In the genomic region with DNA sequence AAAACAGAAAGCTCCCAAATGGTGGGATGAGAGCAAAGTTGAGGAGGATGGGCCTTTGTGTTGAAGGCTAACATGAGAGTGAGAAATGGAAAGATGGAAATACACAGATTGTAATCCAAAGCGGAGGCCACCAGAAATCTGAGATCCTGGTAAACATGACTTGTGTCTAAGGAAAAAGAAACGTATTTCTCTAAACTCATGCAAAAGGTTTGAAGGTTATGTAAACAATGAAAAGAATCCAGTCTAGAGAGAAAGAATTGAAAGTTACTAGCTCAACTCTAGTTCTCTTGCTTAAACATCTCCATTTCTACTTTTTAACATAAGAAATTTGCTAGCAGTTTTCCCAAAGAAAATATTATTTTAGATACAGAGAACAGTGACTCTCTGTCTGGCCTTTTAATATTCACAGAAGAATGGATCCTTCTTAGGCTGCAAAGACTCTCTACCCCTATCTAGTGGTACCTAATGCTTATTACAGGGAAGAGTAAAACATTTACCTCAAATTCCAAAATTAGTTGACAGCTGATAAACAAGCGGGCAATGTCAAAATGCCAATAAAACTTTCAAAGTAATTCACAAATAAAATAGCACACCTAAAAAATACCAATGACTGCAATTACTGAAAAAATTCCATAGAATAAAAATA, we compare ENCODE assay signal across 1 cellular context.
TF ChIP-seq lines count a peak whose summit lies in the region.

No MANE protein-coding gene starts in this region.

TF ChIP-seq in HepG2, 621 proteins besides CTCF, POLR2A, EP300 and RAD21 (continued from another document and continues in another):
- no peak for TF ChIP-seq SSRP1 (CRISPR knock-in tag; IDR thresholded peaks at IDR 0.05)
- no peak for TF ChIP-seq ZNF580 (CRISPR knock-in tag; IDR thresholded peaks at IDR 0.05; ENCODE audit: borderline replicate concordance, low read depth)
- no peak for TF ChIP-seq HOXA7 (CRISPR knock-in tag; IDR thresholded peaks at IDR 0.05)
- no peak for TF ChIP-seq ZNF546 (CRISPR knock-in tag; conservative IDR thresholded peaks at IDR 0.05)
- TF ChIP-seq SOX5 (CRISPR knock-in tag; IDR thresholded peaks at IDR 0.05; ENCODE audit: borderline replicate concordance): peak; percentile 76
- TF ChIP-seq MTF2 (CRISPR knock-in tag; IDR thresholded peaks at IDR 0.05; ENCODE audit: borderline replicate concordance): no peak
- no peak for TF ChIP-seq HNRNPH1 (optimal IDR thresholded peaks at IDR 0.05; ENCODE audit: low read depth, low read length)
- TF ChIP-seq, protein P1, sequence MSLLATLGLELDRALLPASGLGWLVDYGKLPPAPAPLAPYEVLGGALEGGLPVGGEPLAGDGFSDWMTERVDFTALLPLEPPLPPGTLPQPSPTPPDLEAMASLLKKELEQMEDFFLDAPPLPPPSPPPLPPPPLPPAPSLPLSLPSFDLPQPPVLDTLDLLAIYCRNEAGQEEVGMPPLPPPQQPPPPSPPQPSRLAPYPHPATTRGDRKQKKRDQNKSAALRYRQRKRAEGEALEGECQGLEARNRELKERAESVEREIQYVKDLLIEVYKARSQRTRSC (CRISPR knock-in tag; IDR thresholded peaks at IDR 0.05; ENCODE audit: low read depth): no peak
- TF ChIP-seq, protein P2, sequence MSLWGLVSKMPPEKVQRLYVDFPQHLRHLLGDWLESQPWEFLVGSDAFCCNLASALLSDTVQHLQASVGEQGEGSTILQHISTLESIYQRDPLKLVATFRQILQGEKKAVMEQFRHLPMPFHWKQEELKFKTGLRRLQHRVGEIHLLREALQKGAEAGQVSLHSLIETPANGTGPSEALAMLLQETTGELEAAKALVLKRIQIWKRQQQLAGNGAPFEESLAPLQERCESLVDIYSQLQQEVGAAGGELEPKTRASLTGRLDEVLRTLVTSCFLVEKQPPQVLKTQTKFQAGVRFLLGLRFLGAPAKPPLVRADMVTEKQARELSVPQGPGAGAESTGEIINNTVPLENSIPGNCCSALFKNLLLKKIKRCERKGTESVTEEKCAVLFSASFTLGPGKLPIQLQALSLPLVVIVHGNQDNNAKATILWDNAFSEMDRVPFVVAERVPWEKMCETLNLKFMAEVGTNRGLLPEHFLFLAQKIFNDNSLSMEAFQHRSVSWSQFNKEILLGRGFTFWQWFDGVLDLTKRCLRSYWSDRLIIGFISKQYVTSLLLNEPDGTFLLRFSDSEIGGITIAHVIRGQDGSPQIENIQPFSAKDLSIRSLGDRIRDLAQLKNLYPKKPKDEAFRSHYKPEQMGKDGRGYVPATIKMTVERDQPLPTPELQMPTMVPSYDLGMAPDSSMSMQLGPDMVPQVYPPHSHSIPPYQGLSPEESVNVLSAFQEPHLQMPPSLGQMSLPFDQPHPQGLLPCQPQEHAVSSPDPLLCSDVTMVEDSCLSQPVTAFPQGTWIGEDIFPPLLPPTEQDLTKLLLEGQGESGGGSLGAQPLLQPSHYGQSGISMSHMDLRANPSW (CRISPR knock-in tag; IDR thresholded peaks at IDR 0.05; ENCODE audit: borderline replicate concordance): no peak
- TF ChIP-seq, protein P3, sequence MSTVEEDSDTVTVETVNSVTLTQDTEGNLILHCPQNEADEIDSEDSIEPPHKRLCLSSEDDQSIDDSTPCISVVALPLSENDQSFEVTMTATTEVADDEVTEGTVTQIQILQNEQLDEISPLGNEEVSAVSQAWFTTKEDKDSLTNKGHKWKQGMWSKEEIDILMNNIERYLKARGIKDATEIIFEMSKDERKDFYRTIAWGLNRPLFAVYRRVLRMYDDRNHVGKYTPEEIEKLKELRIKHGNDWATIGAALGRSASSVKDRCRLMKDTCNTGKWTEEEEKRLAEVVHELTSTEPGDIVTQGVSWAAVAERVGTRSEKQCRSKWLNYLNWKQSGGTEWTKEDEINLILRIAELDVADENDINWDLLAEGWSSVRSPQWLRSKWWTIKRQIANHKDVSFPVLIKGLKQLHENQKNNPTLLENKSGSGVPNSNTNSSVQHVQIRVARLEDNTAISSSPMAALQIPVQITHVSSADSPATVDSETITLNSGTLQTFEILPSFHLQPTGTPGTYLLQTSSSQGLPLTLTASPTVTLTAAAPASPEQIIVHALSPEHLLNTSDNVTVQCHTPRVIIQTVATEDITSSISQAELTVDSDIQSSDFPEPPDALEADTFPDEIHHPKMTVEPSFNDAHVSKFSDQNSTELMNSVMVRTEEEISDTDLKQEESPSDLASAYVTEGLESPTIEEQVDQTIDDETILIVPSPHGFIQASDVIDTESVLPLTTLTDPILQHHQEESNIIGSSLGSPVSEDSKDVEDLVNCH (CRISPR knock-in tag; IDR thresholded peaks at IDR 0.05): no peak
- TF ChIP-seq HBP1 (CRISPR knock-in tag; IDR thresholded peaks at IDR 0.05; ENCODE audit: low read depth): no peak
- TF ChIP-seq ZNF773 (CRISPR knock-in tag; IDR thresholded peaks at IDR 0.05; ENCODE audit: borderline replicate concordance): no peak
- no peak for TF ChIP-seq MAFK (conservative IDR thresholded peaks at IDR 0.05 in 1 of 2, IDR thresholded peaks at IDR 0.05 in 1 of 2; ENCODE audit: low read length in 2 of 2)
- TF ChIP-seq ZNF329 (CRISPR knock-in tag; IDR thresholded peaks at IDR 0.05; ENCODE audit: low read depth): no peak
- TF ChIP-seq ZNF253 (CRISPR knock-in tag; IDR thresholded peaks at IDR 0.05; ENCODE audit: borderline replicate concordance): no peak
- no peak for TF ChIP-seq TCF7L2 (IDR thresholded peaks at IDR 0.05; ENCODE audit: low read depth, low read length)
- TF ChIP-seq HOMEZ (CRISPR knock-in tag; IDR thresholded peaks at IDR 0.05; ENCODE audit: low read depth): peak; percentile 92; the same call in 1 of the 2 replicates
- TF ChIP-seq ZNF788 (CRISPR knock-in tag; IDR thresholded peaks at IDR 0.05; ENCODE audit: borderline replicate concordance): no peak
- no peak for TF ChIP-seq HOXA5 (CRISPR knock-in tag; IDR thresholded peaks at IDR 0.05)
- TF ChIP-seq FOXK2 (IDR thresholded peaks at IDR 0.05): peak; percentile 51; the same call in 1 of the 2 replicates
- no peak for TF ChIP-seq BHLHE40 (IDR thresholded peaks at IDR 0.05; ENCODE audit: low read length)
- peak; percentile 81 for TF ChIP-seq ZNF644 (CRISPR knock-in tag; IDR thresholded peaks at IDR 0.05; ENCODE audit: low read depth)
- TF ChIP-seq HINFP (CRISPR knock-in tag; IDR thresholded peaks at IDR 0.05; ENCODE audit: low read depth): no peak
- TF ChIP-seq ZNF839 (CRISPR knock-in tag; IDR thresholded peaks at IDR 0.05; ENCODE audit: borderline replicate concordance): no peak
- peak; percentile 50; the same call in 1 of the 2 replicates for TF ChIP-seq BCL6 (CRISPR knock-in tag; IDR thresholded peaks at IDR 0.05)
- TF ChIP-seq, protein P4, sequence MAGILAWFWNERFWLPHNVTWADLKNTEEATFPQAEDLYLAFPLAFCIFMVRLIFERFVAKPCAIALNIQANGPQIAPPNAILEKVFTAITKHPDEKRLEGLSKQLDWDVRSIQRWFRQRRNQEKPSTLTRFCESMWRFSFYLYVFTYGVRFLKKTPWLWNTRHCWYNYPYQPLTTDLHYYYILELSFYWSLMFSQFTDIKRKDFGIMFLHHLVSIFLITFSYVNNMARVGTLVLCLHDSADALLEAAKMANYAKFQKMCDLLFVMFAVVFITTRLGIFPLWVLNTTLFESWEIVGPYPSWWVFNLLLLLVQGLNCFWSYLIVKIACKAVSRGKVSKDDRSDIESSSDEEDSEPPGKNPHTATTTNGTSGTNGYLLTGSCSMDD (CRISPR knock-in tag; IDR thresholded peaks at IDR 0.05): no peak
- TF ChIP-seq ZSCAN31 (CRISPR knock-in tag; IDR thresholded peaks at IDR 0.05; ENCODE audit: low read depth): no peak
- no peak for TF ChIP-seq ZBTB38 (CRISPR knock-in tag; IDR thresholded peaks at IDR 0.05)
- TF ChIP-seq TOPORS (CRISPR knock-in tag; IDR thresholded peaks at IDR 0.05): no peak
- no peak for TF ChIP-seq ZNF468 (CRISPR knock-in tag; IDR thresholded peaks at IDR 0.05)
- TF ChIP-seq HNF4A (CRISPR knock-in tag; IDR thresholded peaks at IDR 0.05): peak; percentile 67
- no peak for TF ChIP-seq ZNF441 (CRISPR knock-in tag; IDR thresholded peaks at IDR 0.05; ENCODE audit: borderline replicate concordance)
- no peak for TF ChIP-seq POLR2AphosphoS5 (IDR thresholded peaks at IDR 0.05; ENCODE audit: low read depth, low read length)
- no peak for TF ChIP-seq ISX (CRISPR knock-in tag; conservative IDR thresholded peaks at IDR 0.05)
- TF ChIP-seq NR2F6 (IDR thresholded peaks at IDR 0.05): no peak; the same call in 1 of the 2 replicates
- TF ChIP-seq NR2F6 (CRISPR knock-in tag; IDR thresholded peaks at IDR 0.05): peak; percentile 82
- no peak for TF ChIP-seq MED13 (CRISPR knock-in tag; IDR thresholded peaks at IDR 0.05)
- TF ChIP-seq, protein P5, sequence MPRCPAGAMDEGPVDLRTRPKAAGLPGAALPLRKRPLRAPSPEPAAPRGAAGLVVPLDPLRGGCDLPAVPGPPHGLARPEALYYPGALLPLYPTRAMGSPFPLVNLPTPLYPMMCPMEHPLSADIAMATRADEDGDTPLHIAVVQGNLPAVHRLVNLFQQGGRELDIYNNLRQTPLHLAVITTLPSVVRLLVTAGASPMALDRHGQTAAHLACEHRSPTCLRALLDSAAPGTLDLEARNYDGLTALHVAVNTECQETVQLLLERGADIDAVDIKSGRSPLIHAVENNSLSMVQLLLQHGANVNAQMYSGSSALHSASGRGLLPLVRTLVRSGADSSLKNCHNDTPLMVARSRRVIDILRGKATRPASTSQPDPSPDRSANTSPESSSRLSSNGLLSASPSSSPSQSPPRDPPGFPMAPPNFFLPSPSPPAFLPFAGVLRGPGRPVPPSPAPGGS (CRISPR knock-in tag; IDR thresholded peaks at IDR 0.05): no peak
- TF ChIP-seq HNRNPL (IDR thresholded peaks at IDR 0.05; ENCODE audit: low read depth, low read length): no peak
- no peak for TF ChIP-seq TSC22D2 (CRISPR knock-in tag; IDR thresholded peaks at IDR 0.05; ENCODE audit: borderline replicate concordance)
- TF ChIP-seq, protein P6, sequence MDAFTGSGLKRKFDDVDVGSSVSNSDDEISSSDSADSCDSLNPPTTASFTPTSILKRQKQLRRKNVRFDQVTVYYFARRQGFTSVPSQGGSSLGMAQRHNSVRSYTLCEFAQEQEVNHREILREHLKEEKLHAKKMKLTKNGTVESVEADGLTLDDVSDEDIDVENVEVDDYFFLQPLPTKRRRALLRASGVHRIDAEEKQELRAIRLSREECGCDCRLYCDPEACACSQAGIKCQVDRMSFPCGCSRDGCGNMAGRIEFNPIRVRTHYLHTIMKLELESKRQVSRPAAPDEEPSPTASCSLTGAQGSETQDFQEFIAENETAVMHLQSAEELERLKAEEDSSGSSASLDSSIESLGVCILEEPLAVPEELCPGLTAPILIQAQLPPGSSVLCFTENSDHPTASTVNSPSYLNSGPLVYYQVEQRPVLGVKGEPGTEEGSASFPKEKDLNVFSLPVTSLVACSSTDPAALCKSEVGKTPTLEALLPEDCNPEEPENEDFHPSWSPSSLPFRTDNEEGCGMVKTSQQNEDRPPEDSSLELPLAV (CRISPR knock-in tag; conservative IDR thresholded peaks at IDR 0.05; ENCODE audit: low read depth): no peak
- TF ChIP-seq ZFY (CRISPR knock-in tag; IDR thresholded peaks at IDR 0.05): no peak
- TF ChIP-seq, protein P7, sequence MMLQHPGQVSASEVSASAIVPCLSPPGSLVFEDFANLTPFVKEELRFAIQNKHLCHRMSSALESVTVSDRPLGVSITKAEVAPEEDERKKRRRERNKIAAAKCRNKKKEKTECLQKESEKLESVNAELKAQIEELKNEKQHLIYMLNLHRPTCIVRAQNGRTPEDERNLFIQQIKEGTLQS (CRISPR knock-in tag; IDR thresholded peaks at IDR 0.05): no peak
- no peak for TF ChIP-seq ZNF576 (CRISPR knock-in tag; IDR thresholded peaks at IDR 0.05)
- no peak for TF ChIP-seq RFX5 (IDR thresholded peaks at IDR 0.05; ENCODE audit: low read depth, low read length)
- no peak for TF ChIP-seq NKX3-1 (CRISPR knock-in tag; IDR thresholded peaks at IDR 0.05)
- no peak for TF ChIP-seq ZNF260 (CRISPR knock-in tag; IDR thresholded peaks at IDR 0.05; ENCODE audit: borderline replicate concordance, low read depth)
- no peak for TF ChIP-seq SP2 (CRISPR knock-in tag; IDR thresholded peaks at IDR 0.05)
- TF ChIP-seq SRY (CRISPR knock-in tag; IDR thresholded peaks at IDR 0.05): no peak
- TF ChIP-seq SKI (IDR thresholded peaks at IDR 0.05; ENCODE audit: partially characterized antibody): no peak
- TF ChIP-seq CCDC6 (CRISPR knock-in tag; IDR thresholded peaks at IDR 0.05): no peak
- no peak for TF ChIP-seq ZNF33A (CRISPR knock-in tag; IDR thresholded peaks at IDR 0.05; ENCODE audit: borderline replicate concordance)
- TF ChIP-seq GABPA (IDR thresholded peaks at IDR 0.05; ENCODE audit: low read depth, low read length): no peak
- TF ChIP-seq GABPA (CRISPR knock-in tag; IDR thresholded peaks at IDR 0.05; ENCODE audit: low read depth): peak; percentile 26
